16 cellular contexts compared by ENCODE assay signal in genomic region chr1:153799566-153800465, GRCh38.
"Had no signal": no experiment of that assay in that cellular context is flagged by ENCODE, and none has a peak within 500 bp of the region (broad histone marks: within the 10 kb centered on the region; RNA-seq: fewer than 3 reads in every experiment).

No MANE protein-coding gene starts in this region.

- H3K4me1 ChIP-seq: foreskin keratinocyte had no signal

- H3K36me3 ChIP-seq: brain microvascular endothelial cell, left ventricle myocardium inferior, right atrium auricular region had no signal

- H3K9me3 Mint-ChIP-seq: activated naive CD8-positive, alpha-beta T cell treated with anti-CD3 and anti-CD28 coated beads for 36 hours; memory B cell; natural killer cell treated with Interleukin-12 subunit alpha and Interleukin-12 subunit beta and Interleukin-15 and Interleukin-18, amount 100 ng/mL, for 72 hours had no signal

- H3K27ac ChIP-seq: brain microvascular endothelial cell, foreskin keratinocyte, left ventricle myocardium inferior, right atrium auricular region had no signal

- ATAC-seq: foreskin keratinocyte; natural killer cell treated with Interleukin-12 subunit alpha and Interleukin-12 subunit beta and Interleukin-15 and Interleukin-18, amount 100 ng/mL, for 72 hours; stimulated activated naive CD8-positive, alpha-beta T cell treated with anti-CD3 and anti-CD28 coated beads, Interleukin-15, amount 100 ng/mL, for 72 hours had no signal

- H3K9me3 ChIP-seq: left ventricle myocardium inferior, right atrium auricular region had no signal

- H3K36me3 Mint-ChIP-seq: natural killer cell treated with Interleukin-12 subunit alpha and Interleukin-12 subunit beta and Interleukin-15 and Interleukin-18, amount 100 ng/mL, for 72 hours had no signal

- H3K4me3 ChIP-seq: left ventricle myocardium inferior, right atrium auricular region had no signal

- H3K27me3 Mint-ChIP-seq: activated naive CD8-positive, alpha-beta T cell treated with anti-CD3 and anti-CD28 coated beads for 36 hours; memory B cell; natural killer cell treated with Interleukin-12 subunit alpha and Interleukin-12 subunit beta and Interleukin-15 and Interleukin-18, amount 100 ng/mL, for 72 hours; progenitor cell of endocrine pancreas; stimulated activated naive CD8-positive, alpha-beta T cell treated with anti-CD3 and anti-CD28 coated beads, Interleukin-15, amount 100 ng/mL, for 72 hours had no signal

- H3K4me3 Mint-ChIP-seq: activated naive CD8-positive, alpha-beta T cell treated with anti-CD3 and anti-CD28 coated beads for 36 hours; memory B cell; natural killer cell treated with Interleukin-12 subunit alpha and Interleukin-12 subunit beta and Interleukin-15 and Interleukin-18, amount 100 ng/mL, for 72 hours; stimulated activated naive CD8-positive, alpha-beta T cell treated with anti-CD3 and anti-CD28 coated beads, Interleukin-15, amount 100 ng/mL, for 72 hours had no signal

- H3K27ac Mint-ChIP-seq: activated naive CD8-positive, alpha-beta T cell treated with anti-CD3 and anti-CD28 coated beads for 36 hours; memory B cell had no signal

- H3K27me3 ChIP-seq: brain microvascular endothelial cell, foreskin keratinocyte, right atrium auricular region had no signal

- DNase-seq: activated CD4-positive, alpha-beta T cell treated with anti-CD3 and anti-CD28 coated beads, Interleukin-2, amount 50 U/mL, for 1 hour; activated gamma-delta T cell; activated naive CD8-positive, alpha-beta T cell treated with anti-CD3 and anti-CD28 coated beads for 36 hours; activated T-cell treated with anti-CD3 and anti-CD28 coated beads, Interleukin-2, amount 50 U/mL, for 48 hours; amygdala; brain microvascular endothelial cell; effector CD8-positive, alpha-beta T cell; foreskin keratinocyte; glutamatergic neuron; left ventricle myocardium inferior; stimulated activated CD4-positive, alpha-beta T cell treated with anti-CD3 and anti-CD28 coated beads, Interleukin-4, amount 100 ng/mL, for 24 hours; stimulated activated naive CD8-positive, alpha-beta T cell treated with anti-CD3 and anti-CD28 coated beads, Interleukin-15, amount 100 ng/mL, for 72 hours had no signal
